ENCODE assay signal across 15 cellular contexts in genomic region chr16:27485126-27485525, GRCh38.
"Had no signal": no experiment of that assay in that cellular context is flagged by ENCODE, and none has a peak within 500 bp of the region (broad histone marks: within the 10 kb centered on the region; RNA-seq: fewer than 3 reads in every experiment).

No MANE protein-coding gene starts in this region.

- ATAC-seq: effector memory CD8-positive, alpha-beta T cell; foreskin keratinocyte; left colon; left ventricle myocardium superior had no signal

- H3K4me3 ChIP-seq: esophagus squamous epithelium, lung, right atrium auricular region had no signal

- FAIRE-seq: colon, small intestine had no signal

- H3K27me3 Mint-ChIP-seq: dendritic cell treated with granulocyte-macrophage colony-stimulating factor and Interleukin-4, amounts not matched to agents 40 ng/mL and 50 ng/mL, for 4 days; effector memory CD8-positive, alpha-beta T cell; naive B cell had no signal

- H3K27ac Mint-ChIP-seq: dendritic cell treated with granulocyte-macrophage colony-stimulating factor and Interleukin-4, amounts not matched to agents 40 ng/mL and 50 ng/mL, for 4 days; effector memory CD8-positive, alpha-beta T cell had no signal

- H3K27me3 ChIP-seq: esophagus squamous epithelium, foreskin keratinocyte, right atrium auricular region had no signal

- DNase-seq: effector memory CD8-positive, alpha-beta T cell; esophagus squamous epithelium; foreskin keratinocyte; left colon; left ventricle myocardium superior; mesendoderm; naive B cell; small intestine; stimulated activated CD4-positive, alpha-beta T cell treated with anti-CD3 and anti-CD28 coated beads, Interleukin-2, amount 100 ng/mL, for 48 hours; stimulated activated naive CD4-positive, alpha-beta T cell treated with Interleukin-2 at 50 U/mL for 16 hours; trophoblast cell had no signal

- H3K9me3 Mint-ChIP-seq: dendritic cell treated with granulocyte-macrophage colony-stimulating factor and Interleukin-4, amounts not matched to agents 40 ng/mL and 50 ng/mL, for 4 days; effector memory CD8-positive, alpha-beta T cell; naive B cell had no signal

- H3K4me3 Mint-ChIP-seq: dendritic cell treated with granulocyte-macrophage colony-stimulating factor and Interleukin-4, amounts not matched to agents 40 ng/mL and 50 ng/mL, for 4 days; effector memory CD8-positive, alpha-beta T cell; naive B cell had no signal
